7 cellular contexts compared by ENCODE assay signal in the genomic region with DNA sequence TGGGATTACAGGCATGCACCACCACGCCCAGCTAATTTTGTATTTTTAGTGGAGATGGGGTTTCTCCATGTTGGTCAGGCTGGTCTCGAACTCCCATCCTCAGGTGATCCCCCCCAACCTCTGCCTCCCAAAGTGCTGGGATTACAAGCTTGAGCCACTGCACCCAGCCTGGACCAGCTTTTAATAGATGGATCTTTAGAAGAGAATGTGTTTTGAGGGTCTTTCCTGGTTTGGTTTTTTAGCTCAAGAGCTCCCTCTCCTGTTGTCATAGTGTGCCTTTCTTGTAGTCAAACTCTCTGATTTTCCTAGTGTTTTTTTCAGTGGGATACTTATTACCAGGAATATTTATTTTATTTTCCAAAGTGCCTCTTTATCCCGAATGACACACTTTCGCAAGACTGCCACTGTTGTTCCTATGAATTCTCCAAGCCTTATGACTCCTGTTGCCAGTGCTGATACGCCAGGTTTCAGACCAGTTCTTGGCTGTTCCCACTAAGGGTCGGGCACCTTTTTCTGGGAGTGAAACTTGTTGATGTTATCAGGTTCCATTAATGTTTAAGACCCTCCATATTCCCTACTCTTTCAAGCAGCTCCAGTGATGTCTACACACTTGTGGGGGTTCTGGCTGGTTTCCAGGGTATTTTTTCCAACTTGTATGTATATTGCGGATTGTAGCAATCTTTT. TPM values are rescaled to one million over a fixed set of nuclear protein-coding genes. Genes with fewer than 3 reads are reported as not detected.
DNase-seq lines count a peak whose midpoint lies in the region; ATAC-seq, FAIRE-seq and TF ChIP-seq lines count a peak whose summit lies in the region.

No MANE protein-coding gene starts in this region.

- H4K20me1 ChIP-seq in keratinocyte (ENCODE audit: control insufficient read depth, extremely low read depth, insufficient read depth, low read length) = no peaks in the 10 kb centered on the region

- H3K4me3 ChIP-seq in GM12864 (ENCODE audit: low read depth, low read length) (no peak overlapping the region), keratinocyte (ENCODE audit: control insufficient read depth in 2 of 3, extremely low read depth in 1 of 3, insufficient read depth in 2 of 3, low read depth in 1 of 3, low read length in 3 of 3) (no peak overlapping the region)

- no peaks in the 10 kb centered on the region for H3K27me3 ChIP-seq in keratinocyte (ENCODE audit: control insufficient read depth, extremely low read depth, insufficient read depth, low read length)

- no peak overlapping the region for H2AFZ ChIP-seq in keratinocyte (ENCODE audit: control insufficient read depth, low read length)

- no peak for DNase-seq in GM12864 (ENCODE audit: low read depth)
- DNase-seq in NCI-H1048 (lab: John Stamatoyannopoulos, UW) = peak; percentile 11
- DNase-seq in amniotic stem cell (lab: John Stamatoyannopoulos, UW) = peak; percentile 14
- DNase-seq in keratinocyte (ENCODE audit: low read depth, low spot score) = no peak

- H3K9me1 ChIP-seq in keratinocyte (ENCODE audit: control insufficient read depth, extremely low read depth, insufficient read depth, low read length) = no peaks in the 10 kb centered on the region

- ATAC-seq in GM21447 (IDR thresholded peaks at IDR 0.05; ENCODE audit: unreplicated experiment) = no peak
- no peak for ATAC-seq in HG02642 (IDR thresholded peaks at IDR 0.05; ENCODE audit: poor library complexity, unreplicated experiment)
- no peak for ATAC-seq in HG02588 (IDR thresholded peaks at IDR 0.05; ENCODE audit: unreplicated experiment)

- TF ChIP-seq CTCF in GM12864 (IDR thresholded peaks at IDR 0.05; ENCODE audit: low read depth, low read length, missing control alignments) = peak; percentile 60
- peak in 2 of 3 experiments; percentile 41 to 51 for TF ChIP-seq CTCF in keratinocyte (optimal IDR thresholded peaks at IDR 0.05 in 1 of 3, IDR thresholded peaks at IDR 0.05 in 1 of 3, conservative IDR thresholded peaks at IDR 0.05 in 1 of 3; ENCODE audit: extremely low read depth in 1 of 3, insufficient read depth in 2 of 3, low read length in 3 of 3)

- no peaks in the 10 kb centered on the region for H3K79me2 ChIP-seq in keratinocyte (ENCODE audit: control insufficient read depth, insufficient read depth, low read length)

- FAIRE-seq in keratinocyte (lab: Jason Lieb, UNC) = no peak

- no peak overlapping the region for H3K27ac ChIP-seq in keratinocyte (ENCODE audit: control insufficient read depth, insufficient read depth, low read length)

- no peak overlapping the region for H3K4me2 ChIP-seq in keratinocyte (ENCODE audit: control insufficient read depth, extremely low read depth, insufficient read depth, low read depth, low read length)

- dilution Hi-C loops in keratinocyte (cut with MboI; ENCODE audit: extremely low pct_ligation_motif_present, low sequenced_read_pairs) = no loop called here

- H3K9ac ChIP-seq in keratinocyte (ENCODE audit: control insufficient read depth, extremely low read depth, insufficient read depth, low read length) = no peak overlapping the region

- no peaks in the 10 kb centered on the region for H3K9me3 ChIP-seq in keratinocyte (ENCODE audit: control insufficient read depth, low read depth, low read length)

- peaks cover 6% of the 10 kb centered on the region for H3K4me1 ChIP-seq in keratinocyte (ENCODE audit: control insufficient read depth, extremely low read depth, insufficient read depth, low read length)

- H3K36me3 ChIP-seq in keratinocyte (ENCODE audit: control insufficient read depth in 2 of 2, extremely low read depth in 1 of 2, insufficient read depth in 2 of 2, low read length in 2 of 2) = no peaks in the 10 kb centered on the region

RNA-seq across cellular contexts. Expression of a gene that starts 31.5 kb away (rescaled TPM):
- 449 to 510 TPM (median 483 TPM) in 3 replicates for polyA plus RNA-seq in keratinocyte
- polyA plus RNA-seq in keratinocyte (2011; ENCODE audit: low read depth) = 194 TPM
- polyA plus RNA-seq in keratinocyte (2011; cell fraction: cytosol; rRNA removed) = 326 and 472 TPM in 2 replicates
- 474 and 535 TPM in 2 replicates for polyA plus RNA-seq in keratinocyte (2011; cell fraction: nucleus; rRNA removed)
- 163 and 398 TPM in 2 replicates for polyA plus RNA-seq in keratinocyte (2012; ENCODE audit: low replicate concordance)
- 308 to 427 TPM (median 376 TPM) in 3 replicates for polyA minus RNA-seq in keratinocyte
- polyA minus RNA-seq in keratinocyte (2011; cell fraction: cytosol; rRNA and poly(A)+ RNA removed) = 273 TPM
- 227 and 490 TPM in 2 replicates for polyA minus RNA-seq in keratinocyte (2011; cell fraction: nucleus; rRNA and poly(A)+ RNA removed)

Comparison
In these comparisons a context has a peak if more than half of its experiments do, and no peak if none do; other contexts are left out.
1. DNase-seq: peak in NCI-H1048 (single experiment) and amniotic stem cell (single experiment); none in GM12864 (single experiment) and keratinocyte (single experiment).